Comparison of ENCODE assay signal across 26 cellular contexts in the genomic region with DNA sequence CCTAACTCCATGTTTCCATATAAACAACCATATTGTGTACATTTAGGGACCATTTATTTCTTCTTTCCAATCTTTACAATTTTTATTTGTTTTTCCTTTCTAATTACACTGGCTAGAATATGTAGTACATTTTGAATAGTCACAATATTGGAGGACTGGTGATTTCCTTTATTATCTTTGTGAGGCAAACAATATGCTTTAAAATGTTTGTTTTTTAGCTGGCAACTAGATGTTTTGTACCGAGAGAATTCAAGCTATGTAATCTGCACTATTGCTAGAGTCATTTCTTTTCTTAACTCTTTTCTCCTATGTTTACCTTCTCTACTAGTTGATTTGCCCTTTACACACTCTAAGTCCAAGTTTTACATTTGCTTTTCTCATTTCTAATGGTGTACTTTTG. TPM values are rescaled to one million over a fixed set of nuclear protein-coding genes. Genes with fewer than 3 reads are reported as not detected.
"Had no signal": no experiment of that assay in that cellular context is flagged by ENCODE, and none has a peak within 500 bp of the region (broad histone marks: within the 10 kb centered on the region; RNA-seq: fewer than 3 reads in every experiment).

No MANE protein-coding gene starts in this region.

- H3K36me3 ChIP-seq: colonic mucosa, esophagus squamous epithelium, heart left ventricle, lower lobe of right lung, prostate gland, suprapubic skin, tibial nerve had no signal

- H3K36me3 Mint-ChIP-seq: activated CD8-positive, alpha-beta memory T cell treated with anti-CD3 and anti-CD28 coated beads, Interleukin-2, amount 10 ng/mL, durations not matched to agents 7 days and 5 days; activated naive CD4-positive, alpha-beta T cell treated with anti-CD3 and anti-CD28 coated beads, Interleukin-2, amount 50 U/mL, for 24 hours; brain; naive B cell had no signal

- H3K4me3 ChIP-seq: colonic mucosa, dorsolateral prefrontal cortex, esophagus squamous epithelium, heart left ventricle, lower lobe of right lung, prostate gland, suprapubic skin, tibial nerve had no signal

- DNase-seq: activated CD4-positive, alpha-beta T cell treated with anti-CD3 and anti-CD28 coated beads, Interleukin-2, amount 10 ng/mL, durations not matched to agents 7 days and 5 days; activated CD8-positive, alpha-beta memory T cell treated with anti-CD3 and anti-CD28 coated beads, Interleukin-2, amount 10 ng/mL, durations not matched to agents 7 days and 5 days; activated CD8-positive, alpha-beta T cell treated with anti-CD3 and anti-CD28 coated beads for 36 hours; activated gamma-delta T cell treated with Interleukin-2 at 50 U/mL for 16 hours; activated T-cell treated with anti-CD3 and anti-CD28 coated beads for 4 hours; anterior cingulate cortex; central memory CD4-positive, alpha-beta T cell; colonic mucosa; dorsolateral prefrontal cortex; effector memory CD8-positive, alpha-beta T cell; esophagus squamous epithelium; heart left ventricle; kidney; lower lobe of right lung; naive B cell; occipital lobe; stimulated activated CD4-positive, alpha-beta T cell treated with anti-CD3 and anti-CD28 coated beads, Interleukin-1b, Interleukin-23, amount 100 ng/mL, for 48 hours; stimulated activated naive CD8-positive, alpha-beta T cell treated with anti-CD3 and anti-CD28 coated beads, Interleukin-15, amount 100 ng/mL, for 72 hours had no signal

- H3K27me3 ChIP-seq: colonic mucosa, esophagus squamous epithelium, heart left ventricle, suprapubic skin, tibial nerve had no signal

- H3K27ac Mint-ChIP-seq: activated CD4-positive, alpha-beta T cell treated with anti-CD3 and anti-CD28 coated beads, Interleukin-2, amount 10 ng/mL, durations not matched to agents 7 days and 5 days; activated CD8-positive, alpha-beta memory T cell treated with anti-CD3 and anti-CD28 coated beads, Interleukin-2, amount 10 ng/mL, durations not matched to agents 7 days and 5 days; activated CD8-positive, alpha-beta T cell treated with anti-CD3 and anti-CD28 coated beads for 36 hours; activated naive CD4-positive, alpha-beta T cell treated with anti-CD3 and anti-CD28 coated beads, Interleukin-2, amount 50 U/mL, for 24 hours; activated T-helper 1 cell treated with anti-CD3 and anti-CD28 coated beads, Interleukin-12 subunit alpha, Interleukin-12 subunit beta, Interleukin-2, Interleukin-4 antibody, amounts not matched to agents 30 ng/mL and 10 ng/mL and 1 ng/mL, durations not matched to agents 14 hours and 24 hours and 36 hours; brain; effector memory CD8-positive, alpha-beta T cell; naive B cell; stimulated activated effector memory CD8-positive, alpha-beta T cell treated with anti-CD3 and anti-CD28 coated beads, Interleukin-12 subunit alpha, Interleukin-12 subunit beta, amount 100 ng/mL, for 72 hours had no signal

- H3K4me1 Mint-ChIP-seq: activated CD4-positive, alpha-beta T cell treated with anti-CD3 and anti-CD28 coated beads, Interleukin-2, amount 10 ng/mL, durations not matched to agents 7 days and 5 days; activated naive CD4-positive, alpha-beta T cell treated with anti-CD3 and anti-CD28 coated beads, Interleukin-2, amount 50 U/mL, for 24 hours; brain; naive B cell; stimulated activated naive CD8-positive, alpha-beta T cell treated with anti-CD3 and anti-CD28 coated beads, Interleukin-15, amount 100 ng/mL, for 72 hours had no signal

- H3K4me1 ChIP-seq: colonic mucosa, prostate gland had no signal

- H3K9me3 Mint-ChIP-seq: activated CD4-positive, alpha-beta T cell treated with anti-CD3 and anti-CD28 coated beads, Interleukin-2, amount 10 ng/mL, durations not matched to agents 7 days and 5 days; activated CD8-positive, alpha-beta T cell treated with anti-CD3 and anti-CD28 coated beads for 36 hours; activated naive CD4-positive, alpha-beta T cell treated with anti-CD3 and anti-CD28 coated beads, Interleukin-2, amount 50 U/mL, for 24 hours; activated T-helper 1 cell treated with anti-CD3 and anti-CD28 coated beads, Interleukin-12 subunit alpha, Interleukin-12 subunit beta, Interleukin-2, Interleukin-4 antibody, amounts not matched to agents 30 ng/mL and 10 ng/mL and 1 ng/mL, durations not matched to agents 14 hours and 24 hours and 36 hours; effector memory CD8-positive, alpha-beta T cell; naive B cell; stimulated activated naive CD8-positive, alpha-beta T cell treated with anti-CD3 and anti-CD28 coated beads, Interleukin-15, amount 100 ng/mL, for 72 hours had no signal

- H3K27ac ChIP-seq: dorsolateral prefrontal cortex, esophagus squamous epithelium, heart left ventricle, lower lobe of right lung, prostate gland, suprapubic skin, tibial nerve had no signal

- ATAC-seq: activated CD8-positive, alpha-beta memory T cell treated with anti-CD3 and anti-CD28 coated beads, Interleukin-2, amount 10 ng/mL, durations not matched to agents 7 days and 5 days; activated CD8-positive, alpha-beta T cell treated with anti-CD3 and anti-CD28 coated beads for 36 hours; effector memory CD8-positive, alpha-beta T cell; heart left ventricle; stimulated activated effector memory CD8-positive, alpha-beta T cell treated with anti-CD3 and anti-CD28 coated beads, Interleukin-12 subunit alpha, Interleukin-12 subunit beta, amount 100 ng/mL, for 72 hours; stimulated activated naive CD8-positive, alpha-beta T cell treated with anti-CD3 and anti-CD28 coated beads, Interleukin-15, amount 100 ng/mL, for 72 hours had no signal

- H3K4me3 Mint-ChIP-seq: activated CD4-positive, alpha-beta T cell treated with anti-CD3 and anti-CD28 coated beads, Interleukin-2, amount 10 ng/mL, durations not matched to agents 7 days and 5 days; activated CD8-positive, alpha-beta memory T cell treated with anti-CD3 and anti-CD28 coated beads, Interleukin-2, amount 10 ng/mL, durations not matched to agents 7 days and 5 days; activated CD8-positive, alpha-beta T cell treated with anti-CD3 and anti-CD28 coated beads for 36 hours; activated naive CD4-positive, alpha-beta T cell treated with anti-CD3 and anti-CD28 coated beads, Interleukin-2, amount 50 U/mL, for 24 hours; activated T-helper 1 cell treated with anti-CD3 and anti-CD28 coated beads, Interleukin-12 subunit alpha, Interleukin-12 subunit beta, Interleukin-2, Interleukin-4 antibody, amounts not matched to agents 30 ng/mL and 10 ng/mL and 1 ng/mL, durations not matched to agents 14 hours and 24 hours and 36 hours; brain; effector memory CD8-positive, alpha-beta T cell; naive B cell; stimulated activated effector memory CD8-positive, alpha-beta T cell treated with anti-CD3 and anti-CD28 coated beads, Interleukin-12 subunit alpha, Interleukin-12 subunit beta, amount 100 ng/mL, for 72 hours; stimulated activated naive CD8-positive, alpha-beta T cell treated with anti-CD3 and anti-CD28 coated beads, Interleukin-15, amount 100 ng/mL, for 72 hours had no signal

- H3K9me3 ChIP-seq: colonic mucosa, esophagus squamous epithelium, heart left ventricle, lower lobe of right lung, prostate gland, suprapubic skin, tibial nerve had no signal

RNA-seq across cellular contexts. Expression of gene NTN4, which starts 13.3 kb away (rescaled TPM):
- total RNA-seq: activated CD8-positive, alpha-beta memory T cell treated with anti-CD3 and anti-CD28 coated beads, Interleukin-2, amount 10 ng/mL, durations not matched to agents 7 days and 5 days; activated CD8-positive, alpha-beta T cell treated with anti-CD3 and anti-CD28 coated beads for 36 hours; activated T-helper 1 cell treated with anti-CD3 and anti-CD28 coated beads, Interleukin-12 subunit alpha, Interleukin-12 subunit beta, Interleukin-2, Interleukin-4 antibody, amounts not matched to agents 30 ng/mL and 10 ng/mL and 1 ng/mL, durations not matched to agents 14 hours and 24 hours and 36 hours; T-helper 2 cell treated with Interferon-gamma antibody and Interleukin-4, amounts not matched to agents 100 ng/mL and 5 ng/mL, for 36 hours had no signal
